ENCODE assay signal across 26 cellular contexts in genomic region chr10:127055263-127055662, GRCh38.
A peak's percentile ranks its signal among the peaks of the same experiment; 100 is the strongest.
DNase-seq lines count a peak whose midpoint lies in the region; ATAC-seq, FAIRE-seq and TF ChIP-seq lines count a peak whose summit lies in the region.
"Had no signal": no experiment of that assay in that cellular context is flagged by ENCODE, and none has a peak within 500 bp of the region (broad histone marks: within the 10 kb centered on the region; RNA-seq: fewer than 3 reads in every experiment).

No MANE protein-coding gene starts in this region.

- TF ChIP-seq EP300 in K562 (IDR thresholded peaks at IDR 0.05; ENCODE audit: low read length): no peak

- no peaks in the 10 kb centered on the region for H4K20me1 ChIP-seq in K562 (replicated peaks; ENCODE audit: control insufficient read depth, insufficient read depth, low read length)
- H4K20me1 ChIP-seq: BLaER1 treated with 17β-estradiol and CSF1 and Interleukin-3, amounts not matched to agents 10 nM and 100 nM had no signal

- no peaks in the 10 kb centered on the region for H3K9me1 ChIP-seq in K562 (ENCODE audit: control insufficient read depth, insufficient read depth, low read length)

- no peak overlapping the region for H3K4me3 ChIP-seq in K562
- H3K4me3 ChIP-seq: BLaER1 treated with 17β-estradiol and CSF1 and Interleukin-3, amounts not matched to agents 10 nM and 100 nM; GM12878; GM23248 had no signal

- no peak for TF ChIP-seq POLR2A in K562 (conservative IDR thresholded peaks at IDR 0.05)

- CTCF ChIA-PET in K562 (lab: Yijun Ruan, JAX; ENCODE audit: low intra/inter-chr PET ratio): no interaction called here

- FAIRE-seq in K562 (lab: Jason Lieb, UNC): no peak
- FAIRE-seq: A204.1, D721Med, GM12878, GM19239, H1 had no signal

- peaks cover 51% of the 10 kb centered on the region for H3K36me3 Mint-ChIP-seq in osteocyte (ENCODE audit: unreplicated experiment)
- H3K36me3 Mint-ChIP-seq: CD14-positive monocyte; CD8-positive, alpha-beta memory T cell had no signal

- no peaks in the 10 kb centered on the region for H3K9me3 ChIP-seq in K562 (replicated peaks; ENCODE audit: control insufficient read depth, insufficient read depth, low read depth, low read length)
- H3K9me3 ChIP-seq: BE2C had no signal

- peaks cover 16% of the 10 kb centered on the region for H3K9me3 Mint-ChIP-seq in osteocyte (ENCODE audit: unreplicated experiment)
- H3K9me3 Mint-ChIP-seq: CD4-positive, alpha-beta T cell had no signal

- no peak overlapping the region for H3K27ac Mint-ChIP-seq in osteocyte (ENCODE audit: unreplicated experiment)
- H3K27ac Mint-ChIP-seq: CD4-positive, alpha-beta T cell; CD8-positive, alpha-beta memory T cell had no signal

- no peaks in the 10 kb centered on the region for H3K27me3 Mint-ChIP-seq in osteocyte (ENCODE audit: unreplicated experiment)
- H3K27me3 Mint-ChIP-seq: CD4-positive, alpha-beta T cell; CD8-positive, alpha-beta memory T cell had no signal

- ATAC-seq in K562 (no peak), left lobe of liver (no peak)
- ATAC-seq: GM12878 had no signal

- no peak overlapping the region for H3K9ac ChIP-seq in K562 (ENCODE audit: insufficient read depth in 1 of 2, low read depth in 2 of 2, low read length in 2 of 2)
- H3K9ac ChIP-seq: BLaER1 treated with 17β-estradiol and CSF1 and Interleukin-3, amounts not matched to agents 10 nM and 100 nM; GM23248 had no signal

- no peak for TF ChIP-seq CTCF in K562 (IDR thresholded peaks at IDR 0.05 in 2 of 3, conservative IDR thresholded peaks at IDR 0.05 in 1 of 3; ENCODE audit: insufficient read depth in 2 of 3, low read depth in 1 of 3, low read length in 3 of 3)
- no peak for TF ChIP-seq CTCF in osteocyte (IDR thresholded peaks at IDR 0.05)

- H3K4me3 Mint-ChIP-seq in osteocyte (ENCODE audit: unreplicated experiment): no peak overlapping the region
- H3K4me3 Mint-ChIP-seq: CD14-positive monocyte; CD4-positive, alpha-beta T cell; CD8-positive, alpha-beta memory T cell had no signal

- in situ Hi-C loops in K562 (cut with MboI): no loop called here

- H3K4me1 ChIP-seq in K562 (replicated peaks in 1 of 2; ENCODE audit: control insufficient read depth in 2 of 2, insufficient read depth in 2 of 2, low read length in 2 of 2): no peaks in the 10 kb centered on the region
- H3K4me1 ChIP-seq: BE2C had no signal

- TF ChIP-seq RAD21 in K562 (CRISPR knock-in tag; conservative IDR thresholded peaks at IDR 0.05 in 1 of 2, IDR thresholded peaks at IDR 0.05 in 1 of 2): no peak

- POLR2A ChIA-PET in K562 (lab: Yijun Ruan, JAX): interaction anchor here (0.7 kb wide), 1 partner anchor 8 kb away, joined by 3 read pairs; no protein-coding TSS in a partner anchor

- no peaks in the 10 kb centered on the region for H3K36me3 ChIP-seq in K562 (ENCODE audit: control insufficient read depth, insufficient read depth, low read length)
- H3K36me3 ChIP-seq: BE2C; BLaER1 treated with 17β-estradiol and CSF1 and Interleukin-3, amounts not matched to agents 10 nM and 100 nM had no signal

- H3K27me3 ChIP-seq in K562 (ENCODE audit: control insufficient read depth in 2 of 2, insufficient read depth in 2 of 2, low read length in 2 of 2): no peaks in the 10 kb centered on the region
- H3K27me3 ChIP-seq: BE2C; BLaER1 treated with 17β-estradiol and CSF1 and Interleukin-3, amounts not matched to agents 10 nM and 100 nM had no signal

- H3K4me2 ChIP-seq in K562 (ENCODE audit: insufficient read depth, low read length): no peak overlapping the region

- no peak overlapping the region for H2AFZ ChIP-seq in K562 (ENCODE audit: low read depth, low read length)
- H2AFZ ChIP-seq: GM23248 had no signal

- H3K4me1 Mint-ChIP-seq in osteocyte (ENCODE audit: unreplicated experiment): peaks cover 2% of the 10 kb centered on the region
- H3K4me1 Mint-ChIP-seq: CD14-positive monocyte; CD8-positive, alpha-beta memory T cell had no signal

- intact Hi-C loops in K562 (cut with micrococcal nuclease): no loop called here

- peak; percentile 0 for DNase-seq in NCI-H82 (lab: John Stamatoyannopoulos, UW)
- no peak for DNase-seq in NCI-H82 treated with DMSO at 0.1 percent for 48 hours (lab: John Stamatoyannopoulos, UW; ENCODE audit: unreplicated experiment)
- DNase-seq in K562 (ENCODE audit: extremely low read depth in 1 of 4, low spot score in 3 of 4): no peak
- DNase-seq in osteocyte (ENCODE audit: extremely low spot score, unreplicated experiment): peak; percentile 5
- no peak for DNase-seq in left lobe of liver (ENCODE audit: low spot score)
- DNase-seq in NCI-H2196 (lab: John Stamatoyannopoulos, UW; ENCODE audit: unreplicated experiment): no peak
- DNase-seq: ACHN; AML-193; BE2C; CD4-positive, alpha-beta T cell; CD8-positive, alpha-beta memory T cell; DMS 273 treated with DMSO at 0.1 percent for 48 hours; DMS79; EL; GDM1; GM23248; H7; HCEC 1CT had no signal

- H3K27ac ChIP-seq in K562 (ENCODE audit: extremely low read depth, low read depth, low read length): no peak overlapping the region
- H3K27ac ChIP-seq: 22Rv1; BLaER1 treated with 17β-estradiol and CSF1 and Interleukin-3, amounts not matched to agents 10 nM and 100 nM; GM23248 had no signal

- H3K79me2 ChIP-seq in K562 (ENCODE audit: control insufficient read depth, insufficient read depth, low read length): no peaks in the 10 kb centered on the region

- BruUV-seq in K562 (replicated peaks; lab: Mats Ljungman, UMichigan): no TSS peak

TF ChIP-seq in K562, 482 proteins besides CTCF, POLR2A, EP300 and RAD21:
- peak; percentile 7; the same call in 1 of the 2 replicates for TF ChIP-seq TFE3 (CRISPR knock-in tag; IDR thresholded peaks at IDR 0.05)
- TF ChIP-seq SRSF7 (optimal IDR thresholded peaks at IDR 0.05; ENCODE audit: low read depth, low read length): no peak

Comparison
In these comparisons a context has a peak if more than half of its experiments do, and no peak if none do; other contexts are left out.
1. DNase-seq: peak in NCI-H82 (single experiment) and osteocyte (single experiment); none in NCI-H82 treated with DMSO at 0.1 percent for 48 hours (single experiment), K562 (0 of 4), left lobe of liver (single experiment) and NCI-H2196 (single experiment).